ENCODE assay signal across 1 cellular context in genomic region chr14:93231129-93231979, GRCh38.
TF ChIP-seq lines count a peak whose summit lies in the region.

No MANE protein-coding gene starts in this region.

TF ChIP-seq in IMR-90, 13 proteins besides CTCF, POLR2A, EP300 and RAD21:
- TF ChIP-seq RCOR1 (IDR thresholded peaks at IDR 0.05; ENCODE audit: insufficient replicate concordance, low read length) (no peak), MAFK (IDR thresholded peaks at IDR 0.05; ENCODE audit: low read depth, low read length) (no peak), BHLHE40 (IDR thresholded peaks at IDR 0.05; ENCODE audit: low read depth, low read length) (no peak), CHD1 (IDR thresholded peaks at IDR 0.05; ENCODE audit: low read depth, low read length) (no peak), SMC3 (IDR thresholded peaks at IDR 0.05; ENCODE audit: low read depth, low read length) (no peak), RFX5 (IDR thresholded peaks at IDR 0.05; ENCODE audit: low read depth, low read length) (no peak), MAZ (IDR thresholded peaks at IDR 0.05; ENCODE audit: borderline replicate concordance, low read depth, low read length) (no peak), FOS (IDR thresholded peaks at IDR 0.05; ENCODE audit: low read depth, low read length) (peak; percentile 14; the same call in 1 of the 2 replicates), NFE2L2 (IDR thresholded peaks at IDR 0.05; ENCODE audit: low read depth, low read length) (no peak), USF2 (IDR thresholded peaks at IDR 0.05; ENCODE audit: low read depth, low read length) (peak; percentile 82)
